Comparison of ENCODE assay signal across 16 cellular contexts in genomic region chr5:1121101-1121500, GRCh38.
"Had no signal": no experiment of that assay in that cellular context is flagged by ENCODE, and none has a peak within 500 bp of the region (broad histone marks: within the 10 kb centered on the region; RNA-seq: fewer than 3 reads in every experiment).

No MANE protein-coding gene starts in this region.

- H3K27ac ChIP-seq: dorsolateral prefrontal cortex, left lung, parathyroid adenoma, prostate gland, sigmoid colon, thyroid gland, uterus had no signal

- H3K9me3 ChIP-seq: left lung, prostate gland, sigmoid colon, thyroid gland, uterus had no signal

- H3K4me1 ChIP-seq: left lung, uterus had no signal

- H3K36me3 ChIP-seq: left lung, prostate gland, sigmoid colon, thyroid gland, uterus had no signal

- DNase-seq: cortex of kidney; dorsolateral prefrontal cortex; effector CD8-positive, alpha-beta T cell; foreskin melanocyte; islet precursor cell; left lung; natural killer cell; sigmoid colon; small intestine; stimulated activated CD4-positive, alpha-beta T cell treated with anti-CD3 and anti-CD28 coated beads, Interleukin-12 subunit alpha, Interleukin-12 subunit beta, amount 100 ng/mL, for 4 hours; stimulated activated naive CD4-positive, alpha-beta T cell; thyroid gland; uterus had no signal

- H3K4me3 ChIP-seq: dorsolateral prefrontal cortex, left lung, lung, prostate gland, sigmoid colon, thyroid gland, uterus had no signal

- H3K9ac ChIP-seq: parathyroid adenoma had no signal

- ATAC-seq: left lung, natural killer cell had no signal

- H3K27me3 ChIP-seq: dorsolateral prefrontal cortex, left lung, sigmoid colon, thyroid gland, uterus had no signal

- H2AFZ ChIP-seq: parathyroid adenoma had no signal
